Comparison of ENCODE assay signal across 8 cellular contexts in genomic region chr2:172442072-172442895, GRCh38. TPM values are rescaled to one million over a fixed set of nuclear protein-coding genes. Genes with fewer than 3 reads are reported as not detected.
A peak's percentile ranks its signal among the peaks of the same experiment; 100 is the strongest.
DNase-seq lines count a peak whose midpoint lies in the region; TF ChIP-seq lines count a peak whose summit lies in the region.

No MANE protein-coding gene starts in this region.

- no peak overlapping the region for H3K9ac ChIP-seq in subcutaneous abdominal adipose tissue (ENCODE audit: low read length in 5 of 5)

- no peaks in the 10 kb centered on the region for H3K36me3 ChIP-seq in subcutaneous abdominal adipose tissue (ENCODE audit: control insufficient read depth in 5 of 5, insufficient read depth in 5 of 5, low read length in 5 of 5)

- no peaks in the 10 kb centered on the region for H3K27me3 ChIP-seq in subcutaneous abdominal adipose tissue (ENCODE audit: control insufficient read depth in 5 of 5, insufficient read depth in 4 of 5, low read length in 5 of 5)

- BruUV-seq in Calu3 (replicated peaks; lab: Mats Ljungman, UMichigan): TSS peak; percentile 41

- H3K4me1 Mint-ChIP-seq in Calu3 (ENCODE audit: low read depth, unreplicated experiment): peaks cover 29% of the 10 kb centered on the region

- H3K27ac ChIP-seq in subcutaneous abdominal adipose tissue (ENCODE audit: low read depth, low read length): peak overlapping the region; percentile 26

- DNase-seq in Calu3 (peak; percentile 93), NCI-H2227 (lab: John Stamatoyannopoulos, UW; ENCODE audit: unreplicated experiment) (peak; percentile 55), kidney tubule cell (ENCODE audit: low spot score) (peak; percentile 98), ecto neural progenitor cell (ENCODE audit: low spot score) (no peak), head of caudate nucleus (no peak), NCI-H2171 (lab: John Stamatoyannopoulos, UW) (no peak)
- DNase-seq in activated naive CD4-positive, alpha-beta T cell treated with anti-CD3 and anti-CD28 coated beads, Interleukin-2, amount 50 U/mL, for 16 hours: peak; percentile 70

- no peak overlapping the region for H3K4me3 ChIP-seq in subcutaneous abdominal adipose tissue (ENCODE audit: low read depth in 1 of 5, low read length in 5 of 5)

- no peaks in the 10 kb centered on the region for H3K9me3 Mint-ChIP-seq in Calu3 (ENCODE audit: low read depth, unreplicated experiment)

- no peaks in the 10 kb centered on the region for H3K27me3 Mint-ChIP-seq in Calu3 (ENCODE audit: unreplicated experiment)

- intact Hi-C loops in Calu3 (cut with micrococcal nuclease; ENCODE audit: unreplicated experiment): loop anchor here (2.0 kb wide), 1 partner anchor 19 kb away; no protein-coding TSS in a partner anchor
- intact Hi-C loops in head of caudate nucleus (cut with DNase I): no loop called here

- TF ChIP-seq CTCF in Calu3 (IDR thresholded peaks at IDR 0.05; ENCODE audit: unreplicated experiment): no peak

- peaks cover 52% of the 10 kb centered on the region for H3K36me3 Mint-ChIP-seq in Calu3 (ENCODE audit: insufficient read depth, unreplicated experiment)

- peak overlapping the region; percentile 96 for H3K27ac Mint-ChIP-seq in Calu3 (ENCODE audit: unreplicated experiment)

- peak overlapping the region; percentile 63 for H3K4me3 Mint-ChIP-seq in Calu3 (ENCODE audit: low read depth, unreplicated experiment)

- CTCF ChIA-PET in Calu3 (lab: Charles Lee): interaction anchor here (0.5 to 5.9 kb wide), 13 partner anchors 10 to 1812 kb away, joined by 3 to 106 read pairs (median 5); partner anchors contain the start of gene ITGA6

- H3K4me1 ChIP-seq in subcutaneous abdominal adipose tissue (ENCODE audit: control insufficient read depth in 5 of 5, insufficient read depth in 5 of 5, low read length in 5 of 5): peaks cover 3 to 66% (median 35%) of the 10 kb centered on the region in 5 donors

- H3K9me3 ChIP-seq in subcutaneous abdominal adipose tissue (ENCODE audit: control insufficient read depth in 5 of 5, low read length in 5 of 5): no peaks in the 10 kb centered on the region

RNA-seq across cellular contexts. Expression of gene ITGA6, which starts 14.9 kb away (rescaled TPM):
- 242 and 270 TPM in 2 replicates for total RNA-seq in Calu3 (2022)

Comparison
In these comparisons a context has a peak if more than half of its experiments do, and no peak if none do; other contexts are left out.
1. DNase-seq: peak in Calu3 (single experiment), NCI-H2227 (single experiment), activated naive CD4-positive, alpha-beta T cell treated with anti-CD3 and anti-CD28 coated beads, Interleukin-2, amount 50 U/mL, for 16 hours (single experiment) and kidney tubule cell (single experiment); none in ecto neural progenitor cell (single experiment), head of caudate nucleus (0 of 42) and NCI-H2171 (single experiment).